28 cellular contexts compared by ENCODE assay signal in genomic region chr6:15472626-15473025, GRCh38.
DNase-seq lines count a peak whose midpoint lies in the region; ATAC-seq and TF ChIP-seq lines count a peak whose summit lies in the region.
"Had no signal": no experiment of that assay in that cellular context is flagged by ENCODE, and none has a peak within 500 bp of the region (broad histone marks: within the 10 kb centered on the region; RNA-seq: fewer than 3 reads in every experiment).

No MANE protein-coding gene starts in this region.

- TF ChIP-seq CTCF in HFFc6 (IDR thresholded peaks at IDR 0.05): no peak
- no peak for TF ChIP-seq CTCF in gastrocnemius medialis (IDR thresholded peaks at IDR 0.05 in 4 of 5, conservative IDR thresholded peaks at IDR 0.05 in 1 of 5)

- peaks cover 13 to 52% (median 22%) of the 10 kb centered on the region in 11 experiments; a peak in 16 of 22 replicates for H4K20me1 ChIP-seq in BLaER1 treated with 17β-estradiol and CSF1 and Interleukin-3, amounts not matched to agents 10 nM and 100 nM

- intact Hi-C loops in gastrocnemius medialis (cut with DNase I; ENCODE audit: low total_unique reads): no loop called here

- H3K27ac Mint-ChIP-seq in HFFc6: peak overlapping the region; percentile 94; the same call in 1 of the 2 replicates
- H3K27ac Mint-ChIP-seq in naive thymus-derived CD8-positive, alpha-beta T cell: peak overlapping the region in 1 of 10 donors; percentile 55
- H3K27ac Mint-ChIP-seq: CD8-positive, alpha-beta T cell; IgD-negative memory B cell; T-cell had no signal

- H3K9me3 ChIP-seq in BLaER1 treated with 17β-estradiol and CSF1 and Interleukin-3, amounts not matched to agents 10 nM and 100 nM (replicated peaks in 1 of 11): peaks cover 0 to under 1% (median 0%) of the 10 kb centered on the region in 11 experiments; a peak in 1 of 22 replicates
- no peaks in the 10 kb centered on the region for H3K9me3 ChIP-seq in gastrocnemius medialis
- H3K9me3 ChIP-seq: colonic mucosa, esophagus muscularis mucosa, neutrophil, testis had no signal

- peaks cover 40 to 82% (median 64%) of the 10 kb centered on the region in 11 experiments for H3K36me3 ChIP-seq in BLaER1 treated with 17β-estradiol and CSF1 and Interleukin-3, amounts not matched to agents 10 nM and 100 nM
- H3K36me3 ChIP-seq in gastrocnemius medialis: peaks cover 0 to 10% of the 10 kb centered on the region in 2 donors
- H3K36me3 ChIP-seq: colonic mucosa had no signal

- no peaks in the 10 kb centered on the region for H3K9me3 Mint-ChIP-seq in HFFc6
- no peaks in the 10 kb centered on the region for H3K9me3 Mint-ChIP-seq in naive thymus-derived CD8-positive, alpha-beta T cell
- H3K9me3 Mint-ChIP-seq: CD8-positive, alpha-beta T cell; effector memory CD8-positive, alpha-beta T cell; IgD-negative memory B cell; T-cell had no signal

- H3K9ac ChIP-seq in BLaER1 treated with 17β-estradiol and CSF1 and Interleukin-3, amounts not matched to agents 10 nM and 100 nM: no peak overlapping the region

- H3K27me3 Mint-ChIP-seq in HFFc6 (ENCODE audit: insufficient read depth): no peaks in the 10 kb centered on the region; the same call in 1 of the 2 replicates
- no peaks in the 10 kb centered on the region for H3K27me3 Mint-ChIP-seq in naive thymus-derived CD8-positive, alpha-beta T cell
- H3K27me3 Mint-ChIP-seq: effector memory CD8-positive, alpha-beta T cell; IgD-negative memory B cell; T-cell had no signal

- ATAC-seq in gastrocnemius medialis: no peak
- ATAC-seq in naive thymus-derived CD8-positive, alpha-beta T cell: no peak
- ATAC-seq: CD8-positive, alpha-beta T cell; effector memory CD8-positive, alpha-beta T cell; T-cell had no signal

- H3K4me1 Mint-ChIP-seq in HFFc6 (ENCODE audit: low read depth): peaks cover 56% of the 10 kb centered on the region
- peaks cover 18 to 35% (median 30%) of the 10 kb centered on the region in 4 donors for H3K4me1 Mint-ChIP-seq in naive thymus-derived CD8-positive, alpha-beta T cell

- no peak overlapping the region for H3K4me3 Mint-ChIP-seq in HFFc6
- H3K4me3 Mint-ChIP-seq in naive thymus-derived CD8-positive, alpha-beta T cell: no peak overlapping the region
- H3K4me3 Mint-ChIP-seq: CD8-positive, alpha-beta T cell; effector memory CD8-positive, alpha-beta T cell; IgD-negative memory B cell; T-cell had no signal

- no peak overlapping the region for H3K4me3 ChIP-seq in BLaER1 treated with 17β-estradiol and CSF1 and Interleukin-3, amounts not matched to agents 10 nM and 100 nM
- no peak overlapping the region for H3K4me3 ChIP-seq in gastrocnemius medialis
- H3K4me3 ChIP-seq: colonic mucosa, esophagus muscularis mucosa, PC-9, skin epidermis, testis had no signal

- H3K4me2 ChIP-seq in BLaER1 treated with 17β-estradiol and CSF1 and Interleukin-3, amounts not matched to agents 10 nM and 100 nM: peak overlapping the region; percentile 5 to 76 (median 38); a peak in 19 of 22 replicates
- H3K4me2 ChIP-seq: PC-9 had no signal

- in situ Hi-C loops in gastrocnemius medialis (cut with MboI; ENCODE audit: low sequenced_read_pairs in 4 of 4): loop anchor here in 2 of 4 donors (25.0 kb wide), 2 partner anchors 210 to 1260 kb away; no protein-coding TSS in a partner anchor

- DNase-seq in HFFc6 (no peak), islet precursor cell (peak; percentile 32), gastrocnemius medialis (no peak), NCI-H1048 (lab: John Stamatoyannopoulos, UW) (no peak), EL (no peak)
- no peak for DNase-seq in naive thymus-derived CD8-positive, alpha-beta T cell
- DNase-seq: activated CD4-positive, CD25-positive, alpha-beta regulatory T cell treated with anti-CD3 and anti-CD28 coated beads, Interleukin-2, amount 50 U/mL, for 72 hours; activated CD8-positive, alpha-beta memory T cell treated with anti-CD3 and anti-CD28 coated beads for 24 hours; activated T-cell treated with anti-CD3 and anti-CD28 coated beads, Interleukin-2, amount 50 U/mL, for 1 hour; amniotic stem cell; CD8-positive, alpha-beta T cell; colonic mucosa; DMS 273 treated with DMSO at 0.1 percent for 48 hours; effector memory CD8-positive, alpha-beta T cell; foreskin melanocyte; HCEC 1CT; hippocampal formation; NCI-H2081 treated with DMSO at 0.1 percent for 48 hours; NCI-H446; PC-9; stimulated activated CD4-positive, alpha-beta T cell treated with anti-CD3 and anti-CD28 coated beads, Interleukin-1b, Interleukin-23, amount 100 ng/mL, for 48 hours; T-cell; testis had no signal

- H3K36me3 Mint-ChIP-seq in HFFc6 (ENCODE audit: low read depth): peaks cover 15% of the 10 kb centered on the region
- H3K36me3 Mint-ChIP-seq in naive thymus-derived CD8-positive, alpha-beta T cell: peaks cover 0 to 56% (median 22%) of the 10 kb centered on the region in 3 donors

- H3K4me1 ChIP-seq in BLaER1 treated with 17β-estradiol and CSF1 and Interleukin-3, amounts not matched to agents 10 nM and 100 nM: peaks cover 55 to 67% (median 60%) of the 10 kb centered on the region in 10 experiments
- peaks cover 42 to 49% of the 10 kb centered on the region in 2 donors for H3K4me1 ChIP-seq in gastrocnemius medialis
- H3K4me1 ChIP-seq: colonic mucosa had no signal

- POLR2A ChIA-PET in naive thymus-derived CD8-positive, alpha-beta T cell (lab: Charles Lee): no interaction called here

- no peaks in the 10 kb centered on the region for H3K27me3 ChIP-seq in BLaER1 treated with 17β-estradiol and CSF1 and Interleukin-3, amounts not matched to agents 10 nM and 100 nM
- H3K27me3 ChIP-seq in gastrocnemius medialis: no peaks in the 10 kb centered on the region
- H3K27me3 ChIP-seq: colonic mucosa, esophagus muscularis mucosa, neutrophil, testis had no signal

- peak overlapping the region in 6 of 11 experiments; percentile 4 to 43 (median 17); a peak in 6 of 22 replicates for H3K27ac ChIP-seq in BLaER1 treated with 17β-estradiol and CSF1 and Interleukin-3, amounts not matched to agents 10 nM and 100 nM
- H3K27ac ChIP-seq in gastrocnemius medialis: peak overlapping the region; percentile 74 to 87 (median 83)
- H3K27ac ChIP-seq: colonic mucosa, neutrophil, PC-9 had no signal

- no peak for TF ChIP-seq POLR2A in gastrocnemius medialis (IDR thresholded peaks at IDR 0.05)
